Comparison of ENCODE assay signal across 10 cellular contexts in the genomic region with DNA sequence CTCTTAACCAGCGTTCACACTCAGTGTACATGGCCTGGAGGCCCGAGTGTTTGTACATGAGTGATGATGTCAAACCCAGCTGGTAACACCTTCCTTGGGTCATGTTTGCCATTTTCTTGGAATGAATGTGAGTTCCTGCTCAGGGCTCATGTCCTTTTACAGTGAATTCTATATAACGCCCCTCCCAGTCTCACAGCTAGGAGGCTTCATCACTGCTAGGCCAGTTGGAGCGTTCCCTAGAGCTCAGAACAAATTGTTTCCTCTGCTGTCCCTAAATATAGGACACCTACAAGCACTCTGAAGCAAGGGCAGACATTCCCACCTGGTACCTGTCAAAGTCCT. TPM values are rescaled to one million over a fixed set of nuclear protein-coding genes. Genes with fewer than 3 reads are reported as not detected.
A peak's percentile ranks its signal among the peaks of the same experiment; 100 is the strongest.
DNase-seq lines count a peak whose midpoint lies in the region; TF ChIP-seq lines count a peak whose summit lies in the region.
"Had no signal": no experiment of that assay in that cellular context is flagged by ENCODE, and none has a peak within 500 bp of the region (broad histone marks: within the 10 kb centered on the region; RNA-seq: fewer than 3 reads in every experiment).

No MANE protein-coding gene starts in this region.

- no peaks in the 10 kb centered on the region for H3K9me2 ChIP-seq in GM23248 (ENCODE audit: insufficient read depth)

- H3K4me3 ChIP-seq in GM23248 = no peak overlapping the region
- no peak overlapping the region for H3K4me3 ChIP-seq in cardiac muscle cell
- H3K4me3 ChIP-seq in sigmoid colon = no peak overlapping the region

- peak overlapping the region; percentile 44; the same call in 1 of the 2 replicates for H3K9ac ChIP-seq in GM23248

- H3K79me2 ChIP-seq in GM23248 (ENCODE audit: insufficient read depth) = peaks cover 33% of the 10 kb centered on the region

- H2AFZ ChIP-seq in GM23248 = no peak overlapping the region

- DNase-seq in GM23248 = peak; percentile 47
- DNase-seq in cardiac muscle cell (ENCODE audit: low read depth in 1 of 2, low spot score in 1 of 2) = no peak
- no peak for DNase-seq in sigmoid colon
- no peak for DNase-seq in COLO829 (ENCODE audit: low spot score)
- DNase-seq in dedifferentiated amniotic fluid mesenchymal stem cell (ENCODE audit: extremely low spot score) = no peak
- DNase-seq in NCI-H2029 treated with DMSO at 0.1 percent for 48 hours (lab: John Stamatoyannopoulos, UW) = no peak
- no peak for DNase-seq in posterior vena cava (ENCODE audit: low spot score)
- DNase-seq: activated CD4-positive, alpha-beta T cell treated with anti-CD3 and anti-CD28 coated beads, Interleukin-2, amount 50 U/mL, for 1 hour; KBM-7 had no signal

- intact Hi-C loops in sigmoid colon (cut with DNase I) (no loop called here), posterior vena cava (cut with DNase I) (loop anchor here in 1 of 2 donors (5.0 kb wide), 1 partner anchor 45 kb away; no protein-coding TSS in a partner anchor)

- H4K20me1 ChIP-seq in GM23248 (ENCODE audit: insufficient read depth) = no peaks in the 10 kb centered on the region; the same call in 1 of the 2 replicates

- H3K9me3 ChIP-seq in GM23248 (ENCODE audit: low read depth) = no peaks in the 10 kb centered on the region
- no peaks in the 10 kb centered on the region for H3K9me3 ChIP-seq in cardiac muscle cell (ENCODE audit: low read depth)
- H3K9me3 ChIP-seq in sigmoid colon = no peaks in the 10 kb centered on the region

- no peak for TF ChIP-seq CTCF in cardiac muscle cell (IDR thresholded peaks at IDR 0.05; ENCODE audit: low read depth, low read length)
- TF ChIP-seq CTCF in sigmoid colon (IDR thresholded peaks at IDR 0.05) = no peak

- peaks cover 40% of the 10 kb centered on the region for H3K4me1 ChIP-seq in GM23248 (ENCODE audit: insufficient read depth)
- peaks cover 22% of the 10 kb centered on the region for H3K4me1 ChIP-seq in cardiac muscle cell (ENCODE audit: low read depth)
- H3K4me1 ChIP-seq in sigmoid colon = peaks cover 0 to 92% (median 84%) of the 10 kb centered on the region in 4 donors

- H3K27ac ChIP-seq in GM23248 (peak overlapping the region; percentile 70), angular gyrus (ENCODE audit: low read depth, low read length) (peak overlapping the region; percentile 77), cardiac muscle cell (peak overlapping the region; percentile 76), sigmoid colon (peak overlapping the region; percentile 52 to 85 (median 79))

- H3F3A ChIP-seq in GM23248 (ENCODE audit: insufficient read depth) = peaks cover 44% of the 10 kb centered on the region

- H3K36me3 ChIP-seq in GM23248 (ENCODE audit: low read depth) = peaks cover 17% of the 10 kb centered on the region; the same call in 1 of the 2 replicates
- H3K36me3 ChIP-seq in cardiac muscle cell = peaks cover 35% of the 10 kb centered on the region
- H3K36me3 ChIP-seq in sigmoid colon = peaks cover 0 to 64% (median 11%) of the 10 kb centered on the region in 4 donors

- peak overlapping the region; percentile 46 for H3K4me2 ChIP-seq in GM23248 (ENCODE audit: unreplicated experiment)

- no peak for TF ChIP-seq EP300 in sigmoid colon (IDR thresholded peaks at IDR 0.05)

- in situ Hi-C loops in GM23248 (cut with MboI) = no loop called here

- TF ChIP-seq POLR2A in sigmoid colon (IDR thresholded peaks at IDR 0.05) = no peak

- no peaks in the 10 kb centered on the region for H3K27me3 ChIP-seq in GM23248 (replicated peaks; ENCODE audit: insufficient read depth)
- H3K27me3 ChIP-seq in cardiac muscle cell = no peaks in the 10 kb centered on the region
- no peaks in the 10 kb centered on the region for H3K27me3 ChIP-seq in sigmoid colon

- WGBS in GM23248 (ENCODE audit: low coverage in 1 of 2, low lambda C conversion rate in 2 of 2, missing lambda C conversion rate in 2 of 2), 2 experiments = 60 to 63% methylated on average over 4 of the region's 4 CpGs
- WGBS in sigmoid colon, 2 donors = 74% methylated on average over 4 of the region's 4 CpGs

RNA-seq across cellular contexts. Expression of a gene that starts 5.5 kb away (rescaled TPM):
- 19.2 and 23.0 TPM in 2 replicates for total RNA-seq in GM23248 (2014; rRNA removed; shearing (Covaris generic))
- polyA plus RNA-seq in GM23248 (2016; fragmentation: Nextera tagmentation; extraction: Ambion mirVana) (26.1 and 26.7 TPM in 2 replicates), cardiac muscle cell (33.1 and 34.7 TPM in 2 replicates), sigmoid colon (1 to 10 TPM; 6.0 to 9.2 (median 8.1) TPM)
- total RNA-seq in cardiac muscle cell (26.8 and 28.4 TPM in 2 replicates), sigmoid colon (10 to 100 TPM in 3 of 4 donors, 1 to 10 TPM in 1; 8.0 to 13.6 (median 11.0) TPM), posterior vena cava (1 to 10 TPM; 8.0 to 8.4 TPM)

RNA-seq across cellular contexts. Expression of a gene that starts 22.8 kb away (rescaled TPM):
- total RNA-seq in GM23248 (2014; rRNA removed; shearing (Covaris generic)) = 41.9 and 51.7 TPM in 2 replicates
- polyA plus RNA-seq in GM23248 (2016; fragmentation: Nextera tagmentation; extraction: Ambion mirVana) (8.0 and 10.7 TPM in 2 replicates), cardiac muscle cell (120 and 128 TPM in 2 replicates), sigmoid colon (10 to 100 TPM in 1 of 3 donors, 1 to 10 TPM in 2; 1.4 to 11.5 (median 8.4) TPM)
- total RNA-seq in cardiac muscle cell (107 and 122 TPM in 2 replicates), sigmoid colon (10 to 100 TPM; 50.4 to 75.9 (median 67.1) TPM), posterior vena cava (10 to 100 TPM; 34.8 to 46.3 TPM)
